ENCODE assay signal across 8 cellular contexts in genomic region chr19:13100031-13100588, GRCh38. TPM values are rescaled to one million over a fixed set of nuclear protein-coding genes. Genes with fewer than 3 reads are reported as not detected.
A peak's percentile ranks its signal among the peaks of the same experiment; 100 is the strongest.
DNase-seq lines count a peak whose midpoint lies in the region; TF ChIP-seq lines count a peak whose summit lies in the region.

No MANE protein-coding gene starts in this region.

- H3K4me3 ChIP-seq in prostate gland (no peak overlapping the region), mesendoderm (ENCODE audit: low read length) (no peak overlapping the region)

- no peak overlapping the region for H4K5ac ChIP-seq in mesendoderm (ENCODE audit: low read length)

- H3K9ac ChIP-seq in mesendoderm (ENCODE audit: low read length): no peak overlapping the region

- no peak overlapping the region for H4K8ac ChIP-seq in mesendoderm (ENCODE audit: low read depth, low read length)

- CTCF ChIA-PET in RWPE1 (lab: Yijun Ruan, JAX): interaction anchor here (2.0 to 2.7 kb wide), 2 partner anchors 116 to 122 kb away, joined by 4 to 10 read pairs; no protein-coding TSS in a partner anchor

- no peak overlapping the region for H2BK5ac ChIP-seq in mesendoderm (ENCODE audit: low read length)

- no peaks in the 10 kb centered on the region for H3K9me3 ChIP-seq in prostate gland

- intact Hi-C loops in prostate gland (cut with DNase I): no loop called here

- H2BK15ac ChIP-seq in mesendoderm (replicated peaks; ENCODE audit: low read depth): no peak overlapping the region

- H3K79me2 ChIP-seq in mesendoderm (ENCODE audit: control insufficient read depth, insufficient read depth, low read length): no peaks in the 10 kb centered on the region

- H3K18ac ChIP-seq in mesendoderm (ENCODE audit: low read length): no peak overlapping the region

- peaks cover 3 to 4% of the 10 kb centered on the region in 2 donors for H3K36me3 ChIP-seq in prostate gland
- no peaks in the 10 kb centered on the region for H3K36me3 ChIP-seq in mesendoderm (ENCODE audit: control insufficient read depth, insufficient read depth, low read length)

- H2BK120ac ChIP-seq in mesendoderm (ENCODE audit: low read depth, low read length): no peak overlapping the region

- H3K56ac ChIP-seq in mesendoderm (ENCODE audit: low read length): no peak overlapping the region

- no peak for TF ChIP-seq CTCF in GM10266 (IDR thresholded peaks at IDR 0.05; ENCODE audit: control insufficient read depth, insufficient read depth, low read depth, missing control alignments)
- no peak for TF ChIP-seq CTCF in RWPE1 (conservative IDR thresholded peaks at IDR 0.05; ENCODE audit: low read depth)
- TF ChIP-seq CTCF in prostate gland (IDR thresholded peaks at IDR 0.05): no peak

- H3K27me3 ChIP-seq in prostate gland (replicated peaks; ENCODE audit: insufficient read depth) (no peaks in the 10 kb centered on the region), mesendoderm (ENCODE audit: insufficient read depth, low read length, poor library complexity) (peaks cover 15% of the 10 kb centered on the region)

- peak; percentile 94 for DNase-seq in GM10266 (ENCODE audit: extremely low spot score)
- DNase-seq in RWPE1 (ENCODE audit: low spot score): no peak
- DNase-seq in astrocyte of the hippocampus (ENCODE audit: low read depth, low spot score): peak; percentile 58
- no peak for DNase-seq in prostate gland (ENCODE audit: low spot score)
- DNase-seq in NCI-H82 (lab: John Stamatoyannopoulos, UW): no peak
- DNase-seq in NCI-H2171 treated with DMSO at 0.1 percent for 48 hours (lab: John Stamatoyannopoulos, UW): no peak
- no peak for DNase-seq in mesendoderm
- DNase-seq in NCI-H187 treated with DMSO at 0.1 percent for 48 hours (lab: John Stamatoyannopoulos, UW): no peak

- H3K27ac ChIP-seq in RWPE1: peak overlapping the region; percentile 42
- peak overlapping the region; percentile 84 to 88 for H3K27ac ChIP-seq in prostate gland
- no peak overlapping the region for H3K27ac ChIP-seq in mesendoderm (ENCODE audit: low read depth, low read length)

- no peak for TF ChIP-seq POLR2A in prostate gland (IDR thresholded peaks at IDR 0.05)

- POLR2A ChIA-PET in RWPE1 (lab: Yijun Ruan, JAX; ENCODE audit: low non-redundant PET): no interaction called here

- H3K23ac ChIP-seq in mesendoderm (ENCODE audit: low read length): no peak overlapping the region

- H3K4me2 ChIP-seq in mesendoderm (ENCODE audit: low read length): no peak overlapping the region

- no peak overlapping the region for H2AK5ac ChIP-seq in mesendoderm (ENCODE audit: low read length)

- H3K4ac ChIP-seq in mesendoderm (ENCODE audit: low read depth, low read length): no peak overlapping the region

- no peaks in the 10 kb centered on the region for H3K79me1 ChIP-seq in mesendoderm (ENCODE audit: low read length)

- H3K4me1 ChIP-seq in prostate gland (replicated peaks): peaks cover 9% of the 10 kb centered on the region
- peaks cover 4% of the 10 kb centered on the region for H3K4me1 ChIP-seq in mesendoderm (ENCODE audit: control insufficient read depth, low read depth, low read length)

- 77% methylated on average over 12 of the region's 12 CpGs for WGBS in prostate gland
- WGBS in mesendoderm (ENCODE audit: extremely low coverage, insufficient coverage, low lambda C conversion rate): no CpG with 5 or more reads among the region's 12 CpGs

RNA-seq across cellular contexts. Expression of gene LYL1, which starts 2.5 kb away (rescaled TPM):
- total RNA-seq in prostate gland: 10 to 100 TPM in 1 of 2 donors, 1 to 10 TPM in 1; 4.6 to 13.3 TPM
- 0.48 TPM for polyA plus RNA-seq in mesendoderm (2013, experiment 1 of 2)
- polyA plus RNA-seq in mesendoderm (2013, experiment 2 of 2): 0.62 TPM

RNA-seq across cellular contexts. Expression of gene TRMT1, which starts 16.4 kb away (rescaled TPM):
- total RNA-seq in prostate gland: 10 to 100 TPM; 23.3 to 55.4 TPM
- polyA plus RNA-seq in mesendoderm (2013, experiment 1 of 2): 67.9 TPM
- polyA plus RNA-seq in mesendoderm (2013, experiment 2 of 2): 70.6 TPM

RNA-seq across cellular contexts. Expression of gene NACC1, which starts 18.0 kb away (rescaled TPM):
- 10 to 100 TPM; 52.4 to 91.9 TPM for total RNA-seq in prostate gland
- 210 TPM for polyA plus RNA-seq in mesendoderm (2013, experiment 1 of 2)
- 205 TPM for polyA plus RNA-seq in mesendoderm (2013, experiment 2 of 2)

RNA-seq across cellular contexts. Expression of gene STX10, which starts 50.1 kb away (rescaled TPM):
- 10 to 100 TPM; 42.5 to 48.6 TPM for total RNA-seq in prostate gland
- polyA plus RNA-seq in mesendoderm (2013, experiment 1 of 2): 30.2 TPM
- polyA plus RNA-seq in mesendoderm (2013, experiment 2 of 2): 29.9 TPM

RNA-seq across cellular contexts. Expression of gene IER2, which starts 50.1 kb away (rescaled TPM):
- 10 to 100 TPM; 34.7 to 75.7 TPM for total RNA-seq in prostate gland
- 75.2 TPM for polyA plus RNA-seq in mesendoderm (2013, experiment 1 of 2)
- polyA plus RNA-seq in mesendoderm (2013, experiment 2 of 2): 77.2 TPM

Comparison
In these comparisons a context has a peak if more than half of its experiments do, and no peak if none do; other contexts are left out.
1. DNase-seq: peak in GM10266 (single experiment) and astrocyte of the hippocampus (single experiment); none in RWPE1 (single experiment), prostate gland (single experiment), NCI-H82 (single experiment), NCI-H2171 treated with DMSO at 0.1 percent for 48 hours (single experiment), mesendoderm (single experiment) and NCI-H187 treated with DMSO at 0.1 percent for 48 hours (single experiment).